ENCODE assay signal across 18 cellular contexts in the genomic region with DNA sequence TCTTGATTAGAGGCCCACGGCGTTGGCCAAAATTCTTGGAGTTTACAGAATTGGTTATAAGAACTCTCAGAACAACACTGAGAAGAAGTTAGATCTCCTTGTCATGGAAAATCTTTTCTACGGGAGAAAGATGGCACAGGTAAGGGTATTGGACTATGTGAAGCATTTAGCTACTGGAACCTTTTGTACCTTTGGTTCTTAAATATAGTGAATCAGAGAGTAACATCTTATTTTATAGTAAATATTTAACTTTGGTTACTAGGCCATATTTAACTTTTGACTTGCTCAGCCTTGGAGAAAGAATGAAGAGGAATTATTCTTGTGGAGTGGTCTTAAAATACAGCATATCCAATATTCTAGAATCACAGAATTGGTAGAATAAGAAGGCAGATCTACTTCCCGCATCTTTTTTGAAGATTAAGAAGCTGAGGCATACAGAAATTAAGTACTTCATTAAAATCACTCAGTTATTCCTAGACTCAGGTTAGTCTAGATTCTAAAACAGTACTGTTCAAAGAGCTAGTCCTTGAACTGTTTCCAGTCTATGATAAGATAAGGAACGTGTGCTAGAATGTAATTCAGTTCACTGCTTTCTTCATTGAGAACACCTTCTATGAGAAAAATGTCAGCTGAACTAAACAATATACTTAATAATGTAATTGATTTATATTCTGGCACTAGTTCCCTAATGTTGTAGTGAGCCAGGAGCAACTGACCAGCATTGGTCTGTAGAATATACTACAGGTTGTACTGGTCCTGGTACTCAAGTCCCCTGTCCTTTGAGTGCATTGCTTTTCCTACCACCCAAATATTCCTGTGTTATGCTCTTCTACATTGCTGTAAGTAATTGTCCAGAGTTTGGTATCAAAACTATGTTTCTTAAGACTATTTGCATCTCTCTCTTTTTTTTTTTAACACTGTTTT. TPM values are rescaled to one million over a fixed set of nuclear protein-coding genes. Genes with fewer than 3 reads are reported as not detected.
A peak's percentile ranks its signal among the peaks of the same experiment; 100 is the strongest.
DNase-seq lines count a peak whose midpoint lies in the region; ATAC-seq, FAIRE-seq and TF ChIP-seq lines count a peak whose summit lies in the region.
"Had no signal": no experiment of that assay in that cellular context is flagged by ENCODE, and none has a peak within 500 bp of the region (broad histone marks: within the 10 kb centered on the region; RNA-seq: fewer than 3 reads in every experiment).

No MANE protein-coding gene starts in this region.

- H3K36me3 ChIP-seq in CD8-positive, alpha-beta T cell (ENCODE audit: insufficient read depth, low read length): peaks cover 43% of the 10 kb centered on the region
- peaks cover 0 to 79% of the 10 kb centered on the region in 2 donors for H3K36me3 ChIP-seq in left lung

- no peaks in the 10 kb centered on the region for H3K9me3 ChIP-seq in CD8-positive, alpha-beta T cell (ENCODE audit: low read length)
- H3K9me3 ChIP-seq in left lung: no peaks in the 10 kb centered on the region
- H3K9me3 ChIP-seq: A549, Caco-2 had no signal

- H3K27me3 ChIP-seq in CD8-positive, alpha-beta T cell (ENCODE audit: insufficient read depth, low read length): no peaks in the 10 kb centered on the region
- no peaks in the 10 kb centered on the region for H3K27me3 ChIP-seq in left lung

- ATAC-seq in CD8-positive, alpha-beta T cell: no peak
- ATAC-seq in left lobe of liver: peak; percentile 23
- ATAC-seq in stimulated activated effector memory CD8-positive, alpha-beta T cell treated with anti-CD3 and anti-CD28 coated beads, Interleukin-12 subunit alpha, Interleukin-12 subunit beta, amount 100 ng/mL, for 72 hours: no peak
- no peak for ATAC-seq in left lung
- ATAC-seq: A549 had no signal

- POLR2A ChIA-PET in CD8-positive, alpha-beta T cell (lab: Charles Lee): no interaction called here

- no peaks in the 10 kb centered on the region for H3K9me3 Mint-ChIP-seq in CD8-positive, alpha-beta T cell
- H3K9me3 Mint-ChIP-seq in stimulated activated effector memory CD8-positive, alpha-beta T cell treated with anti-CD3 and anti-CD28 coated beads, Interleukin-12 subunit alpha, Interleukin-12 subunit beta, amount 100 ng/mL, for 72 hours: no peaks in the 10 kb centered on the region
- H3K9me3 Mint-ChIP-seq: CD14-positive monocyte; CD8-positive, alpha-beta memory T cell; HFFc6 had no signal

- no peaks in the 10 kb centered on the region for H3K27me3 Mint-ChIP-seq in CD8-positive, alpha-beta T cell (ENCODE audit: low read depth)
- H3K27me3 Mint-ChIP-seq: CD8-positive, alpha-beta memory T cell had no signal

- no peaks in the 10 kb centered on the region for H3K4me1 ChIP-seq in CD8-positive, alpha-beta T cell (ENCODE audit: insufficient read depth, low read length)
- H3K4me1 ChIP-seq in left lung: no peaks in the 10 kb centered on the region
- H3K4me1 ChIP-seq: A549, Caco-2 had no signal

- intact Hi-C loops in CD8-positive, alpha-beta T cell (cut with DNase I, micrococcal nuclease): no loop called here
- intact Hi-C loops in left lung (cut with DNase I): no loop called here

- CTCF ChIA-PET in CD8-positive, alpha-beta T cell (lab: Charles Lee): no interaction called here

- peak; percentile 16 for FAIRE-seq in GM12891 (lab: Jason Lieb, UNC)
- FAIRE-seq: A549, HTR-8/SVneo had no signal

- peak overlapping the region; percentile 3 for H3K27ac Mint-ChIP-seq in CD8-positive, alpha-beta T cell
- H3K27ac Mint-ChIP-seq in stimulated activated effector memory CD8-positive, alpha-beta T cell treated with anti-CD3 and anti-CD28 coated beads, Interleukin-12 subunit alpha, Interleukin-12 subunit beta, amount 100 ng/mL, for 72 hours: peak overlapping the region; percentile 6
- H3K27ac Mint-ChIP-seq: CD8-positive, alpha-beta memory T cell; HFFc6 had no signal

- TF ChIP-seq POLR2A in GM12891 (IDR thresholded peaks at IDR 0.05; ENCODE audit: low read depth, low read length): no peak

- DNase-seq in CD8-positive, alpha-beta T cell: no peak
- no peak for DNase-seq in GM12891 (ENCODE audit: insufficient read length, low spot score)
- no peak for DNase-seq in left lobe of liver (ENCODE audit: low spot score)
- DNase-seq in stimulated activated effector memory CD8-positive, alpha-beta T cell treated with anti-CD3 and anti-CD28 coated beads, Interleukin-12 subunit alpha, Interleukin-12 subunit beta, amount 100 ng/mL, for 72 hours (ENCODE audit: low spot score in 2 of 2): no peak
- no peak for DNase-seq in left lung
- no peak for DNase-seq in AG20443 (ENCODE audit: low spot score)
- DNase-seq: Caco-2; CD8-positive, alpha-beta memory T cell; DMS53; GF-D8; HCEC 1CT; HFFc6 had no signal

- H3K4me3 ChIP-seq in CD8-positive, alpha-beta T cell (ENCODE audit: low read depth, low read length): no peak overlapping the region
- no peak overlapping the region for H3K4me3 ChIP-seq in left lung
- H3K4me3 ChIP-seq: A549 had no signal

- peaks cover 78% of the 10 kb centered on the region for H3K36me3 Mint-ChIP-seq in CD8-positive, alpha-beta T cell
- H3K36me3 Mint-ChIP-seq in stimulated activated effector memory CD8-positive, alpha-beta T cell treated with anti-CD3 and anti-CD28 coated beads, Interleukin-12 subunit alpha, Interleukin-12 subunit beta, amount 100 ng/mL, for 72 hours: peaks cover 91% of the 10 kb centered on the region

- no peak overlapping the region for H3K27ac ChIP-seq in CD8-positive, alpha-beta T cell (ENCODE audit: low read depth, low read length)
- H3K27ac ChIP-seq in left lung: no peak overlapping the region
- H3K27ac ChIP-seq: A549 had no signal

- H3K4me3 Mint-ChIP-seq in CD8-positive, alpha-beta T cell: no peak overlapping the region
- H3K4me3 Mint-ChIP-seq in stimulated activated effector memory CD8-positive, alpha-beta T cell treated with anti-CD3 and anti-CD28 coated beads, Interleukin-12 subunit alpha, Interleukin-12 subunit beta, amount 100 ng/mL, for 72 hours: no peak overlapping the region
- H3K4me3 Mint-ChIP-seq: CD14-positive monocyte; CD8-positive, alpha-beta memory T cell; HFFc6 had no signal

- TF ChIP-seq CTCF in CD8-positive, alpha-beta T cell (IDR thresholded peaks at IDR 0.05): no peak
- TF ChIP-seq CTCF in left lung (IDR thresholded peaks at IDR 0.05): no peak

- peaks cover 5% of the 10 kb centered on the region for H3K4me1 Mint-ChIP-seq in CD8-positive, alpha-beta T cell (ENCODE audit: low read depth)
- H3K4me1 Mint-ChIP-seq in stimulated activated effector memory CD8-positive, alpha-beta T cell treated with anti-CD3 and anti-CD28 coated beads, Interleukin-12 subunit alpha, Interleukin-12 subunit beta, amount 100 ng/mL, for 72 hours: no peaks in the 10 kb centered on the region

TF ChIP-seq in GM12891, 5 proteins besides CTCF, POLR2A, EP300 and RAD21:
- TF ChIP-seq POLR2AphosphoS5 (IDR thresholded peaks at IDR 0.05; ENCODE audit: low read depth, low read length): no peak
- no peak for TF ChIP-seq SPI1 (IDR thresholded peaks at IDR 0.05; ENCODE audit: low read depth, low read length)
- TF ChIP-seq PAX5 (IDR thresholded peaks at IDR 0.05; ENCODE audit: insufficient read depth, low read length, severe bottlenecking): no peak
- no peak for TF ChIP-seq TAF1 (IDR thresholded peaks at IDR 0.05; ENCODE audit: low read depth, low read length)
- TF ChIP-seq POU2F2 (IDR thresholded peaks at IDR 0.05; ENCODE audit: low read depth, low read length): no peak
TF ChIP-seq in GM12891: peak in this region for 0.

RNA-seq across cellular contexts. Expression of gene PTH2R, which starts 53.7 kb away (rescaled TPM):
- total RNA-seq in CD8-positive, alpha-beta T cell: not detected
- polyA plus RNA-seq in GM12891 (2012; ENCODE audit: low read depth, missing spikeins): not detected
- total RNA-seq in left lobe of liver: 0.18 TPM
- total RNA-seq in left lung: under 1 TPM; 0.09 to 0.10 TPM
- total RNA-seq: CD8-positive, alpha-beta memory T cell; H4; HFFc6 had no signal
- polyA plus RNA-seq: A549; AG04450; BJ; CD8-positive, alpha-beta memory T cell had no signal
